Comparison of ENCODE assay signal across 1 cellular context in genomic region chr7:26152782-26153245, GRCh38.
TF ChIP-seq lines count a peak whose summit lies in the region.

No MANE protein-coding gene starts in this region.

TF ChIP-seq in HEK293, 187 proteins besides CTCF, POLR2A, EP300 and RAD21 (continued from another document):
- 0 out of 2 replicates have a peak, but pooled peaks have one; percentile 30 for TF ChIP-seq PBX3 (CRISPR knock-in tag; IDR thresholded peaks at IDR 0.05)
